In genomic region chr10:92892706-92893054, GRCh38 we compare ENCODE assay signal across 23 cellular contexts. TPM values are rescaled to one million over a fixed set of nuclear protein-coding genes. Genes with fewer than 3 reads are reported as not detected.
DNase-seq lines count a peak whose midpoint lies in the region; ATAC-seq and TF ChIP-seq lines count a peak whose summit lies in the region.
"Had no signal": no experiment of that assay in that cellular context is flagged by ENCODE, and none has a peak within 500 bp of the region (broad histone marks: within the 10 kb centered on the region; RNA-seq: fewer than 3 reads in every experiment).

No MANE protein-coding gene starts in this region.

- H3K36me3 ChIP-seq in HUES48 (ENCODE audit: control insufficient read depth, insufficient read depth, low read length) (no peaks in the 10 kb centered on the region), SK-N-SH (replicated peaks in 1 of 2; ENCODE audit: control insufficient read depth in 1 of 2, insufficient read depth in 2 of 2, low read length in 1 of 2) (no peaks in the 10 kb centered on the region)
- H3K36me3 ChIP-seq: vagina had no signal

- peak overlapping the region; percentile 90 for H3K27ac ChIP-seq in HUES48 (ENCODE audit: low read depth, low read length)
- H3K27ac ChIP-seq in SK-N-SH (ENCODE audit: low read depth in 2 of 2, low read length in 1 of 2), result peak overlapping the region in 1 of 2 experiments; percentile 28; a peak in 2 of 4 replicates
- H3K27ac ChIP-seq: heart left ventricle, left lung, RWPE1, vagina had no signal

- H3K4me1 ChIP-seq in HUES48 (ENCODE audit: control insufficient read depth, insufficient read depth, low read length), result peaks cover 46% of the 10 kb centered on the region
- peaks cover 5 to 17% of the 10 kb centered on the region in 2 experiments; a peak in 3 of 4 replicates for H3K4me1 ChIP-seq in SK-N-SH (ENCODE audit: control insufficient read depth in 1 of 2, insufficient read depth in 2 of 2, low read depth in 1 of 2, low read length in 1 of 2)
- H3K4me1 ChIP-seq: vagina had no signal

- H3K36me3 Mint-ChIP-seq in type B pancreatic cell, result no peaks in the 10 kb centered on the region
- H3K36me3 Mint-ChIP-seq: activated naive CD8-positive, alpha-beta T cell treated with anti-CD3 and anti-CD28 coated beads, Interleukin-2, amount 10 ng/mL, durations not matched to agents 7 days and 5 days; natural killer cell treated with Interleukin-12 subunit alpha and Interleukin-12 subunit beta and Interleukin-15 and Interleukin-18, amount 100 ng/mL, for 72 hours had no signal

- TF ChIP-seq EP300 in SK-N-SH (IDR thresholded peaks at IDR 0.05; ENCODE audit: borderline replicate concordance in 1 of 2, low read depth in 1 of 2, low read length in 1 of 2), result no peak

- CTCF ChIA-PET in SK-N-SH (lab: Yijun Ruan, JAX), result interaction anchor here (1.1 to 1.5 kb wide), 3 partner anchors 12 to 460 kb away, joined by 3 to 5 read pairs (median 4); no protein-coding TSS in a partner anchor

- POLR2A ChIA-PET in SK-N-SH (lab: Yijun Ruan, JAX), result no interaction called here

- no peak overlapping the region for H3K4me3 Mint-ChIP-seq in type B pancreatic cell
- H3K4me3 Mint-ChIP-seq: activated naive CD8-positive, alpha-beta T cell treated with anti-CD3 and anti-CD28 coated beads, Interleukin-2, amount 10 ng/mL, durations not matched to agents 7 days and 5 days; activated T-helper 17 cell treated with anti-CD3 and anti-CD28 coated beads, Interleukin-2, amount 50 U/mL, for 72 hours; natural killer cell treated with Interleukin-12 subunit alpha and Interleukin-12 subunit beta and Interleukin-15 and Interleukin-18, amount 100 ng/mL, for 72 hours; stimulated activated effector memory CD8-positive, alpha-beta T cell treated with anti-CD3 and anti-CD28 coated beads, Interleukin-12 subunit alpha, Interleukin-12 subunit beta, amount 100 ng/mL, for 72 hours had no signal

- H3K9me3 ChIP-seq in HUES48 (ENCODE audit: control insufficient read depth, insufficient read depth, low read length) (no peaks in the 10 kb centered on the region), SK-N-SH (no peaks in the 10 kb centered on the region)
- H3K9me3 ChIP-seq: heart left ventricle, left lung, vagina had no signal

- H2AFZ ChIP-seq in SK-N-SH (ENCODE audit: low read depth), result no peak overlapping the region

- H3F3A ChIP-seq in SK-N-SH (replicated peaks; ENCODE audit: insufficient read depth), result peaks cover 3% of the 10 kb centered on the region

- no peaks in the 10 kb centered on the region for H3K9me3 Mint-ChIP-seq in type B pancreatic cell
- H3K9me3 Mint-ChIP-seq: activated naive CD8-positive, alpha-beta T cell treated with anti-CD3 and anti-CD28 coated beads, Interleukin-2, amount 10 ng/mL, durations not matched to agents 7 days and 5 days; activated T-helper 17 cell treated with anti-CD3 and anti-CD28 coated beads, Interleukin-2, amount 50 U/mL, for 72 hours; natural killer cell treated with Interleukin-12 subunit alpha and Interleukin-12 subunit beta and Interleukin-15 and Interleukin-18, amount 100 ng/mL, for 72 hours; stimulated activated effector memory CD8-positive, alpha-beta T cell treated with anti-CD3 and anti-CD28 coated beads, Interleukin-12 subunit alpha, Interleukin-12 subunit beta, amount 100 ng/mL, for 72 hours had no signal

- no peak for TF ChIP-seq CTCF in SK-N-SH (IDR thresholded peaks at IDR 0.05)
- no peak for TF ChIP-seq CTCF in type B pancreatic cell (conservative IDR thresholded peaks at IDR 0.05)

- intact Hi-C loops in left colon (cut with DNase I, micrococcal nuclease), result no loop called here
- intact Hi-C loops in left cardiac atrium (cut with DNase I), result no loop called here

- H3K4me3 ChIP-seq in HUES48 (ENCODE audit: low read depth, low read length) (no peak overlapping the region), SK-N-SH (ENCODE audit: low read depth in 2 of 2, low read length in 1 of 2) (no peak overlapping the region)
- H3K4me3 ChIP-seq: heart left ventricle, left lung, vagina had no signal

- peak; percentile 69 for ATAC-seq in left colon
- no peak for ATAC-seq in left cardiac atrium
- no peak for ATAC-seq in HG02973 (IDR thresholded peaks at IDR 0.05; ENCODE audit: unreplicated experiment)
- ATAC-seq: activated T-helper 17 cell treated with anti-CD3 and anti-CD28 coated beads, Interleukin-2, amount 50 U/mL, for 72 hours; natural killer cell treated with Interleukin-12 subunit alpha and Interleukin-12 subunit beta and Interleukin-15 and Interleukin-18, amount 100 ng/mL, for 72 hours; stimulated activated effector memory CD8-positive, alpha-beta T cell treated with anti-CD3 and anti-CD28 coated beads, Interleukin-12 subunit alpha, Interleukin-12 subunit beta, amount 100 ng/mL, for 72 hours had no signal

- WGBS in SK-N-SH (ENCODE audit: low lambda C conversion rate), result 62% methylated on average over 2 of the region's 2 CpGs

- H3K27ac Mint-ChIP-seq in type B pancreatic cell, result peak overlapping the region; percentile 79
- H3K27ac Mint-ChIP-seq: activated naive CD8-positive, alpha-beta T cell treated with anti-CD3 and anti-CD28 coated beads, Interleukin-2, amount 10 ng/mL, durations not matched to agents 7 days and 5 days; activated T-helper 17 cell treated with anti-CD3 and anti-CD28 coated beads, Interleukin-2, amount 50 U/mL, for 72 hours; natural killer cell treated with Interleukin-12 subunit alpha and Interleukin-12 subunit beta and Interleukin-15 and Interleukin-18, amount 100 ng/mL, for 72 hours; stimulated activated effector memory CD8-positive, alpha-beta T cell treated with anti-CD3 and anti-CD28 coated beads, Interleukin-12 subunit alpha, Interleukin-12 subunit beta, amount 100 ng/mL, for 72 hours had no signal

- no peaks in the 10 kb centered on the region for H3K9me2 ChIP-seq in SK-N-SH

- H3K4me2 ChIP-seq in SK-N-SH, result 0 out of 2 replicates have a peak overlapping the region, but pooled peaks have one; percentile 29

- H3K9ac ChIP-seq in HUES48 (ENCODE audit: low read depth, low read length), result no peak overlapping the region
- H3K9ac ChIP-seq in SK-N-SH, result no peak overlapping the region

- H3K27me3 Mint-ChIP-seq in type B pancreatic cell, result no peaks in the 10 kb centered on the region
- H3K27me3 Mint-ChIP-seq: activated naive CD8-positive, alpha-beta T cell treated with anti-CD3 and anti-CD28 coated beads, Interleukin-2, amount 10 ng/mL, durations not matched to agents 7 days and 5 days; activated T-helper 17 cell treated with anti-CD3 and anti-CD28 coated beads, Interleukin-2, amount 50 U/mL, for 72 hours; natural killer cell treated with Interleukin-12 subunit alpha and Interleukin-12 subunit beta and Interleukin-15 and Interleukin-18, amount 100 ng/mL, for 72 hours had no signal

- H3K79me2 ChIP-seq in SK-N-SH (ENCODE audit: insufficient read depth), result no peaks in the 10 kb centered on the region; the same call in 1 of the 2 replicates

- no peaks in the 10 kb centered on the region for H3K27me3 ChIP-seq in HUES48 (ENCODE audit: control insufficient read depth, insufficient read depth, low read length)
- no peaks in the 10 kb centered on the region for H3K27me3 ChIP-seq in SK-N-SH (ENCODE audit: insufficient read depth)
- H3K27me3 ChIP-seq: heart left ventricle, left lung, vagina had no signal

- no peak for TF ChIP-seq RAD21 in SK-N-SH (IDR thresholded peaks at IDR 0.05; ENCODE audit: low read length)

- peaks cover 5% of the 10 kb centered on the region for H3K4me1 Mint-ChIP-seq in type B pancreatic cell (ENCODE audit: unreplicated experiment)
- H3K4me1 Mint-ChIP-seq: activated naive CD8-positive, alpha-beta T cell treated with anti-CD3 and anti-CD28 coated beads, Interleukin-2, amount 10 ng/mL, durations not matched to agents 7 days and 5 days had no signal

- H4K20me1 ChIP-seq in SK-N-SH (ENCODE audit: insufficient read depth), result no peaks in the 10 kb centered on the region

- DNase-seq in SK-N-SH (no peak), left colon (no peak), type B pancreatic cell (ENCODE audit: extremely low spot score, unreplicated experiment) (no peak), NCI-H146 treated with DMSO at 0.1 percent for 48 hours (lab: John Stamatoyannopoulos, UW; ENCODE audit: unreplicated experiment) (no peak), left cardiac atrium (no peak)
- DNase-seq: activated CD4-positive, alpha-beta T cell treated with anti-CD3 and anti-CD28 coated beads, Interleukin-2, amount 50 U/mL, for 48 hours; activated CD4-positive, CD25-positive, alpha-beta regulatory T cell; activated CD8-positive, alpha-beta memory T cell treated with anti-CD3 and anti-CD28 coated beads, Interleukin-2, amount 50 U/mL, for 48 hours; activated naive CD8-positive, alpha-beta T cell treated with anti-CD3 and anti-CD28 coated beads, Interleukin-2, amount 10 ng/mL, durations not matched to agents 7 days and 5 days; NCI-H1048; NCI-H1930; NCI-H526 treated with DMSO at 0.1 percent for 48 hours; stimulated activated CD4-positive, alpha-beta T cell treated with anti-CD3 and anti-CD28 coated beads, Interleukin-2, amount 100 ng/mL, for 48 hours; T-helper 9 cell had no signal

TF ChIP-seq in SK-N-SH, 30 proteins besides CTCF, POLR2A, EP300 and RAD21 (continues in another document):
- no peak for TF ChIP-seq PBX3 (IDR thresholded peaks at IDR 0.05)
- no peak for TF ChIP-seq USF2 (IDR thresholded peaks at IDR 0.05; ENCODE audit: borderline replicate concordance, low read depth, low read length)
- no peak for TF ChIP-seq MEF2A (IDR thresholded peaks at IDR 0.05; ENCODE audit: borderline replicate concordance, low read depth)

RNA-seq across cellular contexts. Expression of gene EXOC6, which starts 44.4 kb away (rescaled TPM):
- polyA plus RNA-seq in SK-N-SH (2012; rRNA removed), result 2.3 and 2.4 TPM in 2 replicates
- polyA plus RNA-seq in SK-N-SH (2012; cell fraction: cytosol; rRNA removed), result 3.4 and 3.7 TPM in 2 replicates
- 1.2 and 2.8 TPM in 2 replicates for polyA plus RNA-seq in SK-N-SH (2012; cell fraction: nucleus; rRNA removed)
- total RNA-seq in left colon (10 to 100 TPM; 13.2 to 13.6 TPM), type B pancreatic cell (ENCODE audit: low replicate concordance) (8.8 and 9.0 TPM in 2 replicates), left cardiac atrium (10 to 100 TPM in 1 of 2 donors, 1 to 10 TPM in 1; 9.7 to 13.4 TPM)
